ENCODE assay signal across 8 cellular contexts in genomic region chr17:68458260-68459029, GRCh38. TPM values are rescaled to one million over a fixed set of nuclear protein-coding genes. Genes with fewer than 3 reads are reported as not detected.
DNase-seq lines count a peak whose midpoint lies in the region; ATAC-seq, FAIRE-seq and TF ChIP-seq lines count a peak whose summit lies in the region.

No MANE protein-coding gene starts in this region.

- POLR2A ChIA-PET in HEK293T (lab: Yijun Ruan, JAX), result interaction anchor here (1.0 to 4.1 kb wide), 3 partner anchors 9 to 210 kb away, joined by 3 to 19 read pairs (median 4); partner anchors contain the start of genes AMZ2 and PRKAR1A

- FAIRE-seq in D721Med (lab: Jason Lieb, UNC), result no peak

- H3K4me3 Mint-ChIP-seq in stimulated activated naive CD8-positive, alpha-beta T cell treated with anti-CD3 and anti-CD28 coated beads, Interleukin-15, amount 100 ng/mL, for 72 hours, result peak overlapping the region; percentile 90 to 97

- H3K4me3 ChIP-seq in WI38 (ENCODE audit: low read depth, low read length) (peak overlapping the region; percentile 64), hepatocyte (peak overlapping the region; percentile 11)

- DNase-seq in HEK293T (ENCODE audit: extremely low spot score) (no peak), hepatocyte (ENCODE audit: low spot score) (no peak), anterior cingulate cortex (lab: John Stamatoyannopoulos, UW) (no peak), D721Med (ENCODE audit: insufficient read length, low spot score) (no peak), GM19240 (ENCODE audit: insufficient read length, low spot score) (no peak)
- peak in 1 of 2 donors; percentile 54 for DNase-seq in stimulated activated naive CD8-positive, alpha-beta T cell treated with anti-CD3 and anti-CD28 coated beads, Interleukin-15, amount 100 ng/mL, for 72 hours
- DNase-seq in NK-92 treated with Interleukin-12 subunit alpha and Interleukin-12 subunit beta, amount 100 ng/mL, for 24 hours (lab: John Stamatoyannopoulos, UW), result no peak

- TF ChIP-seq CTCF in WI38 (IDR thresholded peaks at IDR 0.05; ENCODE audit: low read depth, low read length) (no peak), hepatocyte (IDR thresholded peaks at IDR 0.05; ENCODE audit: poor library complexity) (no peak), D721Med (IDR thresholded peaks at IDR 0.05; ENCODE audit: insufficient read depth, missing control alignments) (no peak)

- peaks cover 21% of the 10 kb centered on the region for H3K79me2 ChIP-seq in hepatocyte

- CTCF ChIA-PET in HEK293T (lab: Yijun Ruan, JAX), result interaction anchor here (1.0 to 1.5 kb wide), 3 partner anchors 22 to 301 kb away, joined by 3 to 4 read pairs (median 3); no protein-coding TSS in a partner anchor

- WGBS in hepatocyte (ENCODE audit: low lambda C conversion rate, missing lambda C conversion rate), result 65% methylated on average over 12 of the region's 12 CpGs

- no peak for ATAC-seq in stimulated activated naive CD8-positive, alpha-beta T cell treated with anti-CD3 and anti-CD28 coated beads, Interleukin-15, amount 100 ng/mL, for 72 hours

- no peaks in the 10 kb centered on the region for H3K9me3 Mint-ChIP-seq in stimulated activated naive CD8-positive, alpha-beta T cell treated with anti-CD3 and anti-CD28 coated beads, Interleukin-15, amount 100 ng/mL, for 72 hours

- peaks cover 72% of the 10 kb centered on the region for H3K4me1 Mint-ChIP-seq in stimulated activated naive CD8-positive, alpha-beta T cell treated with anti-CD3 and anti-CD28 coated beads, Interleukin-15, amount 100 ng/mL, for 72 hours

- H3K9me2 ChIP-seq in hepatocyte (replicated peaks; ENCODE audit: insufficient read depth), result no peaks in the 10 kb centered on the region

- no peaks in the 10 kb centered on the region for H3K27me3 ChIP-seq in hepatocyte

- no peaks in the 10 kb centered on the region for H3K9me3 ChIP-seq in hepatocyte (ENCODE audit: low read depth)

- H4K20me1 ChIP-seq in hepatocyte (ENCODE audit: insufficient read depth, poor library complexity, severe bottlenecking), result no peaks in the 10 kb centered on the region

- peak overlapping the region; percentile 58 for H3K27ac ChIP-seq in hepatocyte

- H3K36me3 ChIP-seq in hepatocyte (replicated peaks; ENCODE audit: insufficient read depth, low read depth), result no peaks in the 10 kb centered on the region

- peak overlapping the region; percentile 90 to 98 for H3K27ac Mint-ChIP-seq in stimulated activated naive CD8-positive, alpha-beta T cell treated with anti-CD3 and anti-CD28 coated beads, Interleukin-15, amount 100 ng/mL, for 72 hours

- H3K4me2 ChIP-seq in hepatocyte, result peak overlapping the region; percentile 76

- no peaks in the 10 kb centered on the region for H3K4me1 ChIP-seq in hepatocyte (ENCODE audit: insufficient read depth)

- H2AFZ ChIP-seq in hepatocyte, result peak overlapping the region; percentile 22

- peaks cover 7% of the 10 kb centered on the region for H3K27me3 Mint-ChIP-seq in stimulated activated naive CD8-positive, alpha-beta T cell treated with anti-CD3 and anti-CD28 coated beads, Interleukin-15, amount 100 ng/mL, for 72 hours

TF ChIP-seq in HEK293T, 16 proteins besides CTCF, POLR2A, EP300 and RAD21:
- TF ChIP-seq PKNOX1 (IDR thresholded peaks at IDR 0.05) (no peak), ELF4 (IDR thresholded peaks at IDR 0.05) (peak; percentile 53; the same call in 1 of the 2 replicates)

RNA-seq across cellular contexts. Expression of gene WIPI1, which starts 1.1 kb away (rescaled TPM):
- 67.4 and 84.0 TPM in 2 replicates for total RNA-seq in hepatocyte
- polyA plus RNA-seq in hepatocyte, result 79.6 and 91.3 TPM in 2 replicates

RNA-seq across cellular contexts. Expression of gene PRKAR1A, which starts 53.8 kb away (rescaled TPM):
- 253 and 270 TPM in 2 replicates for total RNA-seq in hepatocyte
- 182 TPM in 2 replicates for polyA plus RNA-seq in hepatocyte
